8 cellular contexts compared by ENCODE assay signal in the genomic region with DNA sequence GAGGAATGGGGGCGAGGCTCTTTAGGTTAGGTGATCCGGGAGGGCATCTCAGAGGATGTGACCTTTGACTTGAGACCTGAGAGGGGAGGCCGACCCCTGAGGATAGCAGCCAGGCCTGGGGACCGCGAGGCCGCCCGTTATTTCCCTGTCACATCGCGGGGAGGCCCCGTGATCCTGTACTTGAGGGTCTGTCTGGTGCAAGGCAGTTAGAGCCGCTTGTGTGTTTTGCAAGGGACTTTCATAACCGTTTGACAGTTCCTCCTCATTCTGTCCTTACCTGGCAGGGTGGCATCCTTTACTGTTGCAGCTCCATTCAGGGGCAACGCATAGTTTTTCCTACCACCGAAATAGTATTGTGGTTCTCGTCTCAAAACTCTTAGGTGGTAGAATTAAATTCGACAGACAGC. TPM values are rescaled to one million over a fixed set of nuclear protein-coding genes. Genes with fewer than 3 reads are reported as not detected.
DNase-seq lines count a peak whose midpoint lies in the region; ATAC-seq and TF ChIP-seq lines count a peak whose summit lies in the region.

No MANE protein-coding gene starts in this region.

- intact Hi-C loops in CD14-positive monocyte (cut with micrococcal nuclease) = loop anchor here in 1 of 2 donors (10.0 kb wide), 1 partner anchor 293 kb away; a partner anchor contains a TSS

- H3K9ac ChIP-seq in skeletal muscle tissue (ENCODE audit: low read depth in 1 of 3, low read length in 3 of 3) = peak overlapping the region; percentile 64 to 77 (median 74)

- H3K4me3 Mint-ChIP-seq in CD14-positive monocyte = peak overlapping the region; percentile 84 to 91

- peaks cover 7 to 8% (median 7%) of the 10 kb centered on the region in 3 donors for H3K4me1 ChIP-seq in skeletal muscle tissue (ENCODE audit: control insufficient read depth in 3 of 3, insufficient read depth in 3 of 3, low read length in 3 of 3)

- DNase-seq in CD14-positive monocyte (ENCODE audit: low spot score) (no peak), fibroblast of mammary gland (ENCODE audit: low read depth) (no peak), DMS 273 treated with DMSO at 0.1 percent for 48 hours (lab: John Stamatoyannopoulos, UW) (no peak), substantia nigra (lab: John Stamatoyannopoulos, UW) (no peak)

- H3K36me3 ChIP-seq in skeletal muscle tissue (ENCODE audit: control insufficient read depth in 3 of 3, insufficient read depth in 3 of 3, low read length in 3 of 3) = no peaks in the 10 kb centered on the region

- no peaks in the 10 kb centered on the region for H3K27me3 ChIP-seq in skeletal muscle tissue (ENCODE audit: control insufficient read depth in 3 of 3, insufficient read depth in 3 of 3, low read length in 3 of 3)

- H3K36me3 Mint-ChIP-seq in CD14-positive monocyte = peaks cover 0 to 2% of the 10 kb centered on the region in 2 donors

- ATAC-seq in GM18867 (IDR thresholded peaks at IDR 0.05; ENCODE audit: unreplicated experiment) = peak; percentile 10
- ATAC-seq in HG03108 (IDR thresholded peaks at IDR 0.05; ENCODE audit: unreplicated experiment) = peak; percentile 22
- peak; percentile 6 for ATAC-seq in SK-N-SH treated with all-trans-retinoic acid at 6 μM for 48 hours

- peak overlapping the region; percentile 82 for H3K4me3 ChIP-seq in fibroblast of mammary gland (ENCODE audit: control insufficient read depth, low read depth, low read length)
- peak overlapping the region; percentile 80 to 83 (median 80) for H3K4me3 ChIP-seq in skeletal muscle tissue (ENCODE audit: low read length in 3 of 3)

- H3K9me3 ChIP-seq in skeletal muscle tissue (ENCODE audit: control insufficient read depth in 3 of 3, low read length in 3 of 3) = no peaks in the 10 kb centered on the region

- H3K9me3 Mint-ChIP-seq in CD14-positive monocyte = no peaks in the 10 kb centered on the region

- H3K27ac ChIP-seq in skeletal muscle tissue (ENCODE audit: low read depth, low read length) (no peak overlapping the region), substantia nigra (ENCODE audit: low read depth, low read length, poor library complexity, severe bottlenecking) (no peak overlapping the region)

- peak overlapping the region; percentile 18 to 86 (median 79) for H3K27ac Mint-ChIP-seq in CD14-positive monocyte

- TF ChIP-seq CTCF in CD14-positive monocyte (IDR thresholded peaks at IDR 0.05) (no peak), fibroblast of mammary gland (conservative IDR thresholded peaks at IDR 0.05; ENCODE audit: control insufficient read depth, insufficient read depth, low read depth, low read length) (no peak)

- peaks cover 30% of the 10 kb centered on the region for H3K4me1 Mint-ChIP-seq in CD14-positive monocyte

- peaks cover 0 to 3% (median 2%) of the 10 kb centered on the region in 3 donors for H3K27me3 Mint-ChIP-seq in CD14-positive monocyte (ENCODE audit: low read depth in 3 of 3)

TF ChIP-seq in SK-N-SH treated with all-trans-retinoic acid at 6 μM for 48 hours, 23 proteins besides CTCF, POLR2A, EP300 and RAD21:
- TF ChIP-seq ZC3H10 (CRISPR knock-in tag; IDR thresholded peaks at IDR 0.05) (no peak), ESRRG (CRISPR knock-in tag; IDR thresholded peaks at IDR 0.05) (no peak), ZNF70 (CRISPR knock-in tag; IDR thresholded peaks at IDR 0.05) (no peak), TCF4 (CRISPR knock-in tag; IDR thresholded peaks at IDR 0.05; ENCODE audit: borderline replicate concordance) (no peak)
TF ChIP-seq in SK-N-SH treated with all-trans-retinoic acid at 6 μM for 48 hours: peak in this region for 0.

RNA-seq across cellular contexts. Expression of a gene that starts 0.8 kb away (rescaled TPM):
- 10 to 100 TPM; 13.2 to 14.3 TPM for polyA plus RNA-seq in CD14-positive monocyte
- total RNA-seq in skeletal muscle tissue = 52.7 TPM
